18 cellular contexts compared by ENCODE assay signal in genomic region chr16:48565752-48566151, GRCh38.
"Had no signal": no experiment of that assay in that cellular context is flagged by ENCODE, and none has a peak within 500 bp of the region (broad histone marks: within the 10 kb centered on the region; RNA-seq: fewer than 3 reads in every experiment).

No MANE protein-coding gene starts in this region.

- ATAC-seq: left lobe of liver, SK-N-SH treated with all-trans-retinoic acid at 6 μM for 48 hours had no signal

- H3K9me3 ChIP-seq: neutrophil, tibial artery, uterus had no signal

- H3K27ac ChIP-seq: tibial artery, uterus had no signal

- H3K4me3 Mint-ChIP-seq: activated CD4-positive, alpha-beta T cell treated with anti-CD3 and anti-CD28 coated beads, Interleukin-2, amount 10 ng/mL, durations not matched to agents 7 days and 5 days; activated naive CD8-positive, alpha-beta T cell treated with anti-CD3 and anti-CD28 coated beads, Interleukin-2, amount 10 ng/mL, durations not matched to agents 7 days and 5 days had no signal

- H3K27me3 Mint-ChIP-seq: activated CD4-positive, alpha-beta T cell treated with anti-CD3 and anti-CD28 coated beads, Interleukin-2, amount 10 ng/mL, durations not matched to agents 7 days and 5 days; activated naive CD8-positive, alpha-beta T cell treated with anti-CD3 and anti-CD28 coated beads, Interleukin-2, amount 10 ng/mL, durations not matched to agents 7 days and 5 days had no signal

- H3K27me3 ChIP-seq: neutrophil, tibial artery, uterus had no signal

- DNase-seq: activated CD4-positive, alpha-beta T cell treated with anti-CD3 and anti-CD28 coated beads, Interleukin-2, amount 10 ng/mL, durations not matched to agents 7 days and 5 days; activated CD8-positive, alpha-beta memory T cell treated with anti-CD3 and anti-CD28 coated beads, Interleukin-2, amount 50 U/mL, for 4 hours; activated gamma-delta T cell; activated naive CD8-positive, alpha-beta T cell treated with anti-CD3 and anti-CD28 coated beads, Interleukin-2, amount 10 ng/mL, durations not matched to agents 7 days and 5 days; anterior cingulate cortex; cerebellar nuclear complex; effector CD8-positive, alpha-beta T cell; foreskin fibroblast; hippocampal formation; mammary epithelial cell; stimulated activated CD4-positive, alpha-beta T cell treated with anti-CD3 and anti-CD28 coated beads, Interleukin-12 subunit alpha, Interleukin-12 subunit beta, amount 100 ng/mL, for 4 hours; stimulated activated CD4-positive, alpha-beta T cell treated with anti-CD3 and anti-CD28 coated beads, Interleukin-2, amount 100 ng/mL, for 24 hours; tibial artery; uterus had no signal

- H3K9me3 Mint-ChIP-seq: activated naive CD8-positive, alpha-beta T cell treated with anti-CD3 and anti-CD28 coated beads, Interleukin-2, amount 10 ng/mL, durations not matched to agents 7 days and 5 days had no signal

- H3K27ac Mint-ChIP-seq: activated CD4-positive, alpha-beta T cell treated with anti-CD3 and anti-CD28 coated beads, Interleukin-2, amount 10 ng/mL, durations not matched to agents 7 days and 5 days; activated naive CD8-positive, alpha-beta T cell treated with anti-CD3 and anti-CD28 coated beads, Interleukin-2, amount 10 ng/mL, durations not matched to agents 7 days and 5 days had no signal

- FAIRE-seq: keratinocyte had no signal

- H3K36me3 ChIP-seq: tibial artery, uterus had no signal

- H3K4me3 ChIP-seq: tibial artery, uterus had no signal
